ENCODE assay signal across 8 cellular contexts in genomic region chr3:178436773-178437172, GRCh38.
DNase-seq lines count a peak whose midpoint lies in the region; ATAC-seq and TF ChIP-seq lines count a peak whose summit lies in the region.

No MANE protein-coding gene starts in this region.

- H3K27ac Mint-ChIP-seq in T-helper 2 cell treated with Interferon-gamma antibody and Interleukin-4, amounts not matched to agents 5 μg/mL and 100 μg/mL, for 36 hours, result no peak overlapping the region

- H3K36me3 Mint-ChIP-seq in T-helper 2 cell treated with Interferon-gamma antibody and Interleukin-4, amounts not matched to agents 5 μg/mL and 100 μg/mL, for 36 hours (ENCODE audit: low read depth), result no peaks in the 10 kb centered on the region

- H3K4me1 Mint-ChIP-seq in T-helper 2 cell treated with Interferon-gamma antibody and Interleukin-4, amounts not matched to agents 5 μg/mL and 100 μg/mL, for 36 hours (ENCODE audit: low read depth), result no peaks in the 10 kb centered on the region

- TF ChIP-seq CTCF in BE2C (IDR thresholded peaks at IDR 0.05; ENCODE audit: low read depth, low read length) (peak; percentile 65), RWPE1 (conservative IDR thresholded peaks at IDR 0.05; ENCODE audit: low read depth) (peak; percentile 69), fibroblast of pulmonary artery (IDR thresholded peaks at IDR 0.05; ENCODE audit: low read length, missing control alignments) (peak; percentile 63), psoas muscle (IDR thresholded peaks at IDR 0.05) (peak; percentile 57)

- peaks cover 5% of the 10 kb centered on the region; the same call in 1 of the 2 replicates for H3K4me1 ChIP-seq in BE2C
- H3K4me1 ChIP-seq in psoas muscle, result no peaks in the 10 kb centered on the region

- H3K4me3 Mint-ChIP-seq in T-helper 2 cell treated with Interferon-gamma antibody and Interleukin-4, amounts not matched to agents 5 μg/mL and 100 μg/mL, for 36 hours, result no peak overlapping the region

- no peaks in the 10 kb centered on the region for H3K9me3 ChIP-seq in BE2C
- no peaks in the 10 kb centered on the region for H3K9me3 ChIP-seq in psoas muscle

- ATAC-seq in psoas muscle, result peak in 1 of 4 donors; percentile 33

- H3K4me3 ChIP-seq in BE2C (ENCODE audit: low read depth, low read length) (no peak overlapping the region), fibroblast of pulmonary artery (replicated peaks; ENCODE audit: low read depth, low read length) (no peak overlapping the region), psoas muscle (no peak overlapping the region)

- CTCF ChIA-PET in RWPE1 (lab: Yijun Ruan, JAX), result interaction anchor here (0.6 to 1.2 kb wide), 7 partner anchors 12 to 659 kb away, joined by 3 to 5 read pairs (median 4); no protein-coding TSS in a partner anchor

- 30 to 41% (median 32%) methylated on average over 3 of the region's 3 CpGs for WGBS in psoas muscle, 3 donors

- POLR2A ChIA-PET in RWPE1 (lab: Yijun Ruan, JAX; ENCODE audit: low non-redundant PET), result no interaction called here

- DNase-seq in BE2C (no peak), GM19238 (ENCODE audit: insufficient read length, low spot score) (peak; percentile 3), LHCN-M2 (ENCODE audit: low read depth) (peak; percentile 46), RWPE1 (ENCODE audit: low spot score) (peak; percentile 21), fibroblast of pulmonary artery (ENCODE audit: low read depth) (peak; percentile 69), psoas muscle (no peak), T-helper 1 cell (no peak)
- DNase-seq in T-helper 2 cell treated with Interferon-gamma antibody and Interleukin-4, amounts not matched to agents 5 μg/mL and 100 μg/mL, for 36 hours (ENCODE audit: low spot score), result no peak

- no peak overlapping the region for H3K27ac ChIP-seq in RWPE1
- H3K27ac ChIP-seq in psoas muscle, result no peak overlapping the region

- no peaks in the 10 kb centered on the region for H3K27me3 ChIP-seq in BE2C
- H3K27me3 ChIP-seq in psoas muscle (ENCODE audit: insufficient read depth in 3 of 3, low read length in 2 of 3), result no peaks in the 10 kb centered on the region

- no peaks in the 10 kb centered on the region for H3K9me3 Mint-ChIP-seq in T-helper 2 cell treated with Interferon-gamma antibody and Interleukin-4, amounts not matched to agents 5 μg/mL and 100 μg/mL, for 36 hours

- intact Hi-C loops in psoas muscle (cut with DNase I), result no loop called here

- H3K36me3 ChIP-seq in BE2C (no peaks in the 10 kb centered on the region), psoas muscle (ENCODE audit: insufficient read depth in 1 of 2, low read depth in 1 of 2) (no peaks in the 10 kb centered on the region)

- H3K27me3 Mint-ChIP-seq in T-helper 2 cell treated with Interferon-gamma antibody and Interleukin-4, amounts not matched to agents 5 μg/mL and 100 μg/mL, for 36 hours (ENCODE audit: low read depth), result no peaks in the 10 kb centered on the region

Comparison
In these comparisons a context has a peak if more than half of its experiments do, and no peak if none do; other contexts are left out.
1. DNase-seq: peak in GM19238 (single experiment), LHCN-M2 (single experiment), RWPE1 (single experiment) and fibroblast of pulmonary artery (single experiment); none in BE2C (single experiment), psoas muscle (0 of 2), T-helper 2 cell treated with Interferon-gamma antibody and Interleukin-4, amounts not matched to agents 5 μg/mL and 100 μg/mL, for 36 hours (single experiment) and T-helper 1 cell (0 of 5).
2. Peak in every context shown above with its lines, with median percentiles within 50 percentile points of each other: CTCF ChIP-seq.